8 cellular contexts compared by ENCODE assay signal in genomic region chr1:228212966-228213844, GRCh38. TPM values are rescaled to one million over a fixed set of nuclear protein-coding genes. Genes with fewer than 3 reads are reported as not detected.
DNase-seq lines count a peak whose midpoint lies in the region; ATAC-seq and TF ChIP-seq lines count a peak whose summit lies in the region.

No MANE protein-coding gene starts in this region.

- H3K36me3 ChIP-seq in Peyer's patch: no peaks in the 10 kb centered on the region

- H3K9me3 Mint-ChIP-seq in IgD-negative memory B cell (no peaks in the 10 kb centered on the region), nephron progenitor cell (no peaks in the 10 kb centered on the region)

- H3K36me3 Mint-ChIP-seq in IgD-negative memory B cell: no peaks in the 10 kb centered on the region
- peaks cover 9% of the 10 kb centered on the region for H3K36me3 Mint-ChIP-seq in nephron progenitor cell (ENCODE audit: low read depth)

- peak overlapping the region; percentile 9 to 79 (median 24) for H3K27ac ChIP-seq in Peyer's patch

- H3K27ac Mint-ChIP-seq in IgD-negative memory B cell (peak overlapping the region in 1 of 3 donors; percentile 71), nephron progenitor cell (peak overlapping the region; percentile 92)

- DNase-seq in DMS 273 (lab: John Stamatoyannopoulos, UW; ENCODE audit: unreplicated experiment) (peak; percentile 92), Peyer's patch (peak; percentile 92 to 96 (median 94)), activated T-helper 1 cell treated with Interleukin-2 at 50 U/mL for 16 hours (ENCODE audit: low read depth) (peak; percentile 83), fibroblast of pulmonary artery (ENCODE audit: low read depth) (peak; percentile 74), nephron progenitor cell (peak; percentile 95)
- peak; percentile 94 for DNase-seq in stimulated activated naive CD8-positive, alpha-beta T cell treated with anti-CD3 and anti-CD28 coated beads, Interleukin-15, Interleukin-2, amounts not matched to agents 100 U/mL and 50 U/mL, for 24 hours

- no peaks in the 10 kb centered on the region for H3K9me3 ChIP-seq in Peyer's patch

- peak overlapping the region; percentile 61 to 96 (median 92) for H3K4me3 Mint-ChIP-seq in IgD-negative memory B cell
- H3K4me3 Mint-ChIP-seq in nephron progenitor cell: peak overlapping the region; percentile 88

- no peak for TF ChIP-seq POLR2A in Peyer's patch (IDR thresholded peaks at IDR 0.05)

- peak overlapping the region; percentile 41 to 67 (median 53) for H3K4me3 ChIP-seq in Peyer's patch
- H3K4me3 ChIP-seq in fibroblast of pulmonary artery (replicated peaks; ENCODE audit: low read depth, low read length): peak overlapping the region; percentile 46

- H3K27me3 Mint-ChIP-seq in IgD-negative memory B cell (no peaks in the 10 kb centered on the region), nephron progenitor cell (ENCODE audit: low read depth, poor library complexity) (no peaks in the 10 kb centered on the region)

- ATAC-seq in GM21576 (IDR thresholded peaks at IDR 0.05; ENCODE audit: unreplicated experiment): peak; percentile 93
- peak; percentile 94 for ATAC-seq in stimulated activated naive CD8-positive, alpha-beta T cell treated with anti-CD3 and anti-CD28 coated beads, Interleukin-15, Interleukin-2, amounts not matched to agents 100 U/mL and 50 U/mL, for 24 hours

- H3K4me1 Mint-ChIP-seq in IgD-negative memory B cell (peaks cover 0 to 4% (median 1%) of the 10 kb centered on the region in 3 donors), nephron progenitor cell (no peaks in the 10 kb centered on the region)

- H3K27me3 ChIP-seq in Peyer's patch: no peaks in the 10 kb centered on the region

- peak; percentile 34 to 73 (median 64) for TF ChIP-seq CTCF in Peyer's patch (IDR thresholded peaks at IDR 0.05)
- TF ChIP-seq CTCF in fibroblast of pulmonary artery (IDR thresholded peaks at IDR 0.05; ENCODE audit: low read length, missing control alignments): peak; percentile 46
- peak; percentile 35 for TF ChIP-seq CTCF in nephron progenitor cell (IDR thresholded peaks at IDR 0.05)

- H3K4me1 ChIP-seq in Peyer's patch: peaks cover 0 to 10% (median 5%) of the 10 kb centered on the region in 4 donors

RNA-seq across cellular contexts. Expression of gene OBSCN, which starts 5.4 kb away (rescaled TPM):
- polyA plus RNA-seq in IgD-negative memory B cell: 2.3 TPM
- total RNA-seq in Peyer's patch: 100 to 1,000 TPM in 1 of 4 donors, 10 to 100 TPM in 2, 1 to 10 TPM in 1; 5.8 to 136 (median 34.4) TPM

RNA-seq across cellular contexts. Expression of gene IBA57, which starts 47.6 kb away (rescaled TPM):
- polyA plus RNA-seq in IgD-negative memory B cell: 3.3 TPM
- total RNA-seq in Peyer's patch: 10 to 100 TPM in 2 of 4 donors, 1 to 10 TPM in 2; 8.2 to 11.8 (median 10.3) TPM

Comparison
In these comparisons a context has a peak if more than half of its experiments do, and no peak if none do; other contexts are left out.
1. Peak in every context shown above with its lines: DNase-seq, ATAC-seq, H3K4me3 ChIP-seq and H3K27ac ChIP-seq.